8 cellular contexts compared by ENCODE assay signal in the genomic region with DNA sequence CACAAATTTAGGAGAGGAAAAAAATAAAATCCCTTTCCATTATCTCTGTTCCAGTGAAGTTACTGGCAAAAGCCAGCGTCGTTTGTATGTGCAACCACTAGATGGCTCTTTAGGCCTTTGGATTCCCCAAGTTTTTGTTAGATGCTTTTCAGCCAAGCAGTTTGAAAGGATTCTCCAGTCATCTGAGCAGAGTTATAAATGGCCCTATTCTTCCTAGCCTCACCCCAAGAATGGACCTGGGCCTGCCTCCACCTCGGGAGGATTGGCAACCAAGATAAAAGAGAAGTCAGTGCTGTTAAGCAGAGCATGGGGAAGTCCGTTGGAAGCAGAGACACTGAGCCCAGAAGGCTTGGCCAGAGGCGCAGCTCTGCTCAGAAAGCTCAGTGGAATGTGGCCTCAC. TPM values are rescaled to one million over a fixed set of nuclear protein-coding genes. Genes with fewer than 3 reads are reported as not detected.
DNase-seq lines count a peak whose midpoint lies in the region; ATAC-seq, FAIRE-seq and TF ChIP-seq lines count a peak whose summit lies in the region.

No MANE protein-coding gene starts in this region.

- CTCF ChIA-PET in BJ (lab: Yijun Ruan, JAX), result interaction anchor here (0.7 to 3.9 kb wide), 22 partner anchors 8 to 1103 kb away, joined by 3 to 20 read pairs (median 4); no protein-coding TSS in a partner anchor

- H3K27ac ChIP-seq in mesendoderm (ENCODE audit: low read depth, low read length), result no peak overlapping the region

- no peaks in the 10 kb centered on the region for H3K79me2 ChIP-seq in mesendoderm (ENCODE audit: control insufficient read depth, insufficient read depth, low read length)

- H3K4me2 ChIP-seq in mesendoderm (ENCODE audit: low read length), result no peak overlapping the region

- H3K4ac ChIP-seq in mesendoderm (ENCODE audit: low read depth, low read length), result no peak overlapping the region

- DNase-seq in BJ (ENCODE audit: low read depth) (peak; percentile 6), HuH-7 (ENCODE audit: low spot score) (peak; percentile 26), RPMI8226 (peak; percentile 67), mesendoderm (peak; percentile 63), activated gamma-delta T cell (lab: John Stamatoyannopoulos, UW) (no peak)

- no CpG with 5 or more reads among the region's 5 CpGs for WGBS in mesendoderm (ENCODE audit: extremely low coverage, insufficient coverage, low lambda C conversion rate)

- H2BK5ac ChIP-seq in mesendoderm (ENCODE audit: low read length), result no peak overlapping the region

- H3K18ac ChIP-seq in mesendoderm (ENCODE audit: low read length), result no peak overlapping the region

- H3K27me3 ChIP-seq in BJ (ENCODE audit: control insufficient read depth, insufficient read depth, low read length), result peaks cover 7% of the 10 kb centered on the region
- H3K27me3 ChIP-seq in mesendoderm (ENCODE audit: insufficient read depth, low read length, poor library complexity), result no peaks in the 10 kb centered on the region

- no peak overlapping the region for H2BK15ac ChIP-seq in mesendoderm (replicated peaks; ENCODE audit: low read depth)

- H2BK120ac ChIP-seq in mesendoderm (ENCODE audit: low read depth, low read length), result no peak overlapping the region

- H3K56ac ChIP-seq in mesendoderm (ENCODE audit: low read length), result no peak overlapping the region

- no peak overlapping the region for H3K9ac ChIP-seq in mesendoderm (ENCODE audit: low read length)

- peak; percentile 85 for TF ChIP-seq CTCF in BJ (IDR thresholded peaks at IDR 0.05; ENCODE audit: insufficient read depth, low read depth, low read length)

- H3K4me3 ChIP-seq in BJ (ENCODE audit: low read depth, low read length) (no peak overlapping the region), mesendoderm (ENCODE audit: low read length) (no peak overlapping the region)

- peak; percentile 68 for FAIRE-seq in endometrium (lab: Jason Lieb, UNC)

- ATAC-seq in GM18511 (IDR thresholded peaks at IDR 0.05; ENCODE audit: unreplicated experiment), result peak; percentile 82
- ATAC-seq in GM18517 (IDR thresholded peaks at IDR 0.05; ENCODE audit: unreplicated experiment), result no peak

- H3K36me3 ChIP-seq in BJ (ENCODE audit: control insufficient read depth, insufficient read depth, low read length), result no peaks in the 10 kb centered on the region
- H3K36me3 ChIP-seq in mesendoderm (ENCODE audit: control insufficient read depth, insufficient read depth, low read length), result no peaks in the 10 kb centered on the region

- peaks cover 6% of the 10 kb centered on the region for H3K4me1 ChIP-seq in mesendoderm (ENCODE audit: control insufficient read depth, low read depth, low read length)

- no peak overlapping the region for H4K5ac ChIP-seq in mesendoderm (ENCODE audit: low read length)

- H2AK5ac ChIP-seq in mesendoderm (ENCODE audit: low read length), result no peak overlapping the region

- H3K79me1 ChIP-seq in mesendoderm (ENCODE audit: low read length), result no peaks in the 10 kb centered on the region

- H3K23ac ChIP-seq in mesendoderm (ENCODE audit: low read length), result no peak overlapping the region

- POLR2A ChIA-PET in BJ (lab: Charles Lee), result no interaction called here

- no peak overlapping the region for H4K8ac ChIP-seq in mesendoderm (ENCODE audit: low read depth, low read length)

RNA-seq across cellular contexts. Expression of gene FAM181B, which starts 15.4 kb away (rescaled TPM):
- polyA plus RNA-seq in BJ (2011; rRNA removed), result not detected in 2 replicates
- not detected in 2 replicates for polyA minus RNA-seq in BJ (2011; rRNA and poly(A)+ RNA removed)
- 0.44 TPM for polyA plus RNA-seq in mesendoderm (2013, experiment 1 of 2)
- 0.48 TPM for polyA plus RNA-seq in mesendoderm (2013, experiment 2 of 2)
